In genomic region chr22:48057116-48057835, GRCh38 we compare ENCODE assay signal across 29 cellular contexts.
"Had no signal": no experiment of that assay in that cellular context is flagged by ENCODE, and none has a peak within 500 bp of the region (broad histone marks: within the 10 kb centered on the region; RNA-seq: fewer than 3 reads in every experiment).

No MANE protein-coding gene starts in this region.

- ATAC-seq: activated CD8-positive, alpha-beta memory T cell treated with anti-CD3 and anti-CD28 coated beads, Interleukin-2, amount 10 ng/mL, durations not matched to agents 7 days and 5 days; Panc1; Right ventricle myocardium inferior; T-cell had no signal

- H3K4me3 ChIP-seq: SK-N-MC had no signal

- H3K27ac ChIP-seq: SK-N-MC had no signal

- DNase-seq: activated B cell treated with CpG ODN at 0.5 μM for 24 hours; activated CD4-positive, alpha-beta T cell treated with anti-CD3 and anti-CD28 coated beads for 1 hour; activated CD4-positive, alpha-beta T cell treated with anti-CD3 and anti-CD28 coated beads, Interleukin-2, amount 10 ng/mL, durations not matched to agents 24 days and 14 days; activated CD4-positive, alpha-beta T cell treated with anti-CD3 and anti-CD28 coated beads, Interleukin-2, amount 50 U/mL, for 48 hours; activated CD8-positive, alpha-beta memory T cell treated with anti-CD3 and anti-CD28 coated beads, Interleukin-2, amount 10 ng/mL, durations not matched to agents 7 days and 5 days; activated effector memory CD4-positive, alpha-beta T cell treated with Interleukin-2 at 50 U/mL for 16 hours; activated naive CD4-positive, alpha-beta T cell; activated T-cell treated with anti-CD3 and anti-CD28 coated beads, Interleukin-2, amount 50 U/mL, for 24 hours; amygdala; KBM-7; NCI-H1048; NCI-H146; NCI-H1930; NCI-H2171; NCI-H2227 treated with DMSO at 0.1 percent for 48 hours; NCI-H446 treated with DMSO at 0.1 percent for 48 hours; NCI-H526 treated with DMSO at 0.1 percent for 48 hours; NCI-H82; OCI-M1; RPMI8226; T-cell; T-helper 2 cell; T1000 had no signal

- H3K4me1 Mint-ChIP-seq: activated B cell treated with CpG ODN at 0.5 μM for 24 hours; activated CD4-positive, alpha-beta T cell treated with anti-CD3 and anti-CD28 coated beads, Interleukin-2, amount 10 ng/mL, durations not matched to agents 24 days and 14 days; activated CD8-positive, alpha-beta memory T cell treated with anti-CD3 and anti-CD28 coated beads, Interleukin-2, amount 10 ng/mL, durations not matched to agents 7 days and 5 days; T-cell had no signal

- H3K27ac Mint-ChIP-seq: activated B cell treated with CpG ODN at 0.5 μM for 24 hours; activated CD4-positive, alpha-beta T cell treated with anti-CD3 and anti-CD28 coated beads, Interleukin-2, amount 10 ng/mL, durations not matched to agents 24 days and 14 days; activated CD8-positive, alpha-beta memory T cell treated with anti-CD3 and anti-CD28 coated beads, Interleukin-2, amount 10 ng/mL, durations not matched to agents 7 days and 5 days; activated naive CD8-positive, alpha-beta T cell; activated T-cell treated with anti-CD3 and anti-CD28 coated beads, Interleukin-2, amount 50 U/mL, for 24 hours; activated T-helper 1 cell treated with anti-CD3 and anti-CD28 coated beads, Interleukin-12 subunit alpha, Interleukin-12 subunit beta, Interleukin-2, Interleukin-4 antibody, amounts not matched to agents 30 ng/mL and 10 ng/mL and 1 ng/mL, durations not matched to agents 14 hours and 24 hours and 36 hours; T-cell had no signal

- H3K9me3 Mint-ChIP-seq: activated B cell treated with CpG ODN at 0.5 μM for 24 hours; activated CD4-positive, alpha-beta T cell treated with anti-CD3 and anti-CD28 coated beads, Interleukin-2, amount 10 ng/mL, durations not matched to agents 24 days and 14 days; activated T-cell treated with anti-CD3 and anti-CD28 coated beads, Interleukin-2, amount 50 U/mL, for 24 hours; activated T-helper 1 cell treated with anti-CD3 and anti-CD28 coated beads, Interleukin-12 subunit alpha, Interleukin-12 subunit beta, Interleukin-2, Interleukin-4 antibody, amounts not matched to agents 30 ng/mL and 10 ng/mL and 1 ng/mL, durations not matched to agents 14 hours and 24 hours and 36 hours; T-cell had no signal

- H3K4me3 Mint-ChIP-seq: activated B cell treated with CpG ODN at 0.5 μM for 24 hours; activated CD4-positive, alpha-beta T cell treated with anti-CD3 and anti-CD28 coated beads, Interleukin-2, amount 10 ng/mL, durations not matched to agents 24 days and 14 days; activated CD8-positive, alpha-beta memory T cell treated with anti-CD3 and anti-CD28 coated beads, Interleukin-2, amount 10 ng/mL, durations not matched to agents 7 days and 5 days; activated naive CD8-positive, alpha-beta T cell; activated T-cell treated with anti-CD3 and anti-CD28 coated beads, Interleukin-2, amount 50 U/mL, for 24 hours; activated T-helper 1 cell treated with anti-CD3 and anti-CD28 coated beads, Interleukin-12 subunit alpha, Interleukin-12 subunit beta, Interleukin-2, Interleukin-4 antibody, amounts not matched to agents 30 ng/mL and 10 ng/mL and 1 ng/mL, durations not matched to agents 14 hours and 24 hours and 36 hours; brain; T-cell had no signal

- H3K36me3 Mint-ChIP-seq: activated CD8-positive, alpha-beta memory T cell treated with anti-CD3 and anti-CD28 coated beads, Interleukin-2, amount 10 ng/mL, durations not matched to agents 7 days and 5 days; activated naive CD8-positive, alpha-beta T cell; brain; T-cell had no signal
